In the genomic region with DNA sequence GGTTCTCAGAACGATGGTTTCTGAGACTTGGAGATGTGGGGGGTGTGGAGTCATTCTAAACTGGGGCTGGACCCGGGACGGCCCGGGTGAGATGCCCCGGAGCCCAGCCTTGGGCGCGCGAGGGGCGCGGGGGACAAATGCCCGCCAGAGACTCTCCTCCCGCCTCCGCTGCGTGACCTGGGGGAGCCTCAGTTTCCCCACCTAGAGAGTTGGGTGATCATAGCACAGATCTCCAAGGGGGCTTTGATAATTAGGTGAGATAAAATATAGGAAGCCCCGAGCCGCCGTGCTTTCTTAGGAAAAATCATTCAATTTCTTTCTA, we compare ENCODE assay signal across 8 cellular contexts. TPM values are rescaled to one million over a fixed set of nuclear protein-coding genes. Genes with fewer than 3 reads are reported as not detected.
A peak's percentile ranks its signal among the peaks of the same experiment; 100 is the strongest.
DNase-seq lines count a peak whose midpoint lies in the region; ATAC-seq lines count a peak whose summit lies in the region.

No MANE protein-coding gene starts in this region.

- H3K27me3 Mint-ChIP-seq in immature natural killer cell (ENCODE audit: low read depth in 3 of 3), result peaks cover 5 to 23% (median 11%) of the 10 kb centered on the region in 3 donors

- peaks cover 4% of the 10 kb centered on the region for H3K9me3 ChIP-seq in adipocyte (ENCODE audit: control insufficient read depth, low read length)

- peaks cover 33% of the 10 kb centered on the region for H3K4me1 ChIP-seq in adipocyte (ENCODE audit: control insufficient read depth, insufficient read depth, low read length)

- H3K27me3 ChIP-seq in adipocyte (replicated peaks; ENCODE audit: control insufficient read depth, insufficient read depth, low read length), result no peaks in the 10 kb centered on the region

- DNase-seq in adipocyte (ENCODE audit: low read depth), result no peak
- no peak for DNase-seq in immature natural killer cell
- DNase-seq in stimulated activated effector memory CD8-positive, alpha-beta T cell treated with anti-CD3 and anti-CD28 coated beads, Interleukin-12 subunit alpha, Interleukin-12 subunit beta, amount 100 ng/mL, for 72 hours (ENCODE audit: low spot score in 2 of 2), result no peak
- DNase-seq in GM19238 (ENCODE audit: insufficient read length, low spot score), result no peak
- no peak for DNase-seq in mucosa of gallbladder (ENCODE audit: low spot score)

- peak overlapping the region; percentile 89 for H3K4me3 ChIP-seq in adipocyte (ENCODE audit: low read length)

- H3K9me3 Mint-ChIP-seq in immature natural killer cell, result peaks cover 0 to 2% (median 0%) of the 10 kb centered on the region in 6 donors
- H3K9me3 Mint-ChIP-seq in stimulated activated effector memory CD8-positive, alpha-beta T cell treated with anti-CD3 and anti-CD28 coated beads, Interleukin-12 subunit alpha, Interleukin-12 subunit beta, amount 100 ng/mL, for 72 hours, result no peaks in the 10 kb centered on the region

- no peaks in the 10 kb centered on the region for H3K36me3 Mint-ChIP-seq in immature natural killer cell
- no peaks in the 10 kb centered on the region for H3K36me3 Mint-ChIP-seq in stimulated activated effector memory CD8-positive, alpha-beta T cell treated with anti-CD3 and anti-CD28 coated beads, Interleukin-12 subunit alpha, Interleukin-12 subunit beta, amount 100 ng/mL, for 72 hours

- ATAC-seq in HG03175 (IDR thresholded peaks at IDR 0.05; ENCODE audit: unreplicated experiment), result peak; percentile 1
- ATAC-seq in stimulated activated effector memory CD8-positive, alpha-beta T cell treated with anti-CD3 and anti-CD28 coated beads, Interleukin-12 subunit alpha, Interleukin-12 subunit beta, amount 100 ng/mL, for 72 hours, result no peak
- no peak for ATAC-seq in HG03045 (IDR thresholded peaks at IDR 0.05; ENCODE audit: unreplicated experiment)
- no peak for ATAC-seq in GM21786 (IDR thresholded peaks at IDR 0.05; ENCODE audit: unreplicated experiment)

- H3K4me1 Mint-ChIP-seq in immature natural killer cell, result peaks cover 27 to 36% of the 10 kb centered on the region in 2 donors
- H3K4me1 Mint-ChIP-seq in stimulated activated effector memory CD8-positive, alpha-beta T cell treated with anti-CD3 and anti-CD28 coated beads, Interleukin-12 subunit alpha, Interleukin-12 subunit beta, amount 100 ng/mL, for 72 hours, result peaks cover 27% of the 10 kb centered on the region

- H3K36me3 ChIP-seq in adipocyte (ENCODE audit: control insufficient read depth, insufficient read depth, low read length, severe bottlenecking), result no peaks in the 10 kb centered on the region

- H3K4me3 Mint-ChIP-seq in immature natural killer cell, result peak overlapping the region; percentile 75 to 92 (median 85)
- H3K4me3 Mint-ChIP-seq in stimulated activated effector memory CD8-positive, alpha-beta T cell treated with anti-CD3 and anti-CD28 coated beads, Interleukin-12 subunit alpha, Interleukin-12 subunit beta, amount 100 ng/mL, for 72 hours, result peak overlapping the region; percentile 78

- peak overlapping the region in 1 of 6 donors; percentile 11 for H3K27ac Mint-ChIP-seq in immature natural killer cell
- no peak overlapping the region for H3K27ac Mint-ChIP-seq in stimulated activated effector memory CD8-positive, alpha-beta T cell treated with anti-CD3 and anti-CD28 coated beads, Interleukin-12 subunit alpha, Interleukin-12 subunit beta, amount 100 ng/mL, for 72 hours

- peak overlapping the region; percentile 82 for H3K9ac ChIP-seq in adipocyte (ENCODE audit: low read length)

RNA-seq across cellular contexts. Expression of a gene that starts 0.7 kb away (rescaled TPM):
- not detected for polyA plus RNA-seq in immature natural killer cell
- 9.4 TPM for total RNA-seq in mucosa of gallbladder

RNA-seq across cellular contexts. Expression of a gene that starts 37.6 kb away (rescaled TPM):
- polyA plus RNA-seq in immature natural killer cell, result not detected
- not detected for total RNA-seq in mucosa of gallbladder
